In genomic region chr5:123810253-123810652, GRCh38 we compare ENCODE assay signal across 13 cellular contexts.
A peak's percentile ranks its signal among the peaks of the same experiment; 100 is the strongest.
DNase-seq lines count a peak whose midpoint lies in the region; ATAC-seq and TF ChIP-seq lines count a peak whose summit lies in the region.
"Had no signal": no experiment of that assay in that cellular context is flagged by ENCODE, and none has a peak within 500 bp of the region (broad histone marks: within the 10 kb centered on the region; RNA-seq: fewer than 3 reads in every experiment).

No MANE protein-coding gene starts in this region.

- H3K27me3 Mint-ChIP-seq in Caco-2 (ENCODE audit: insufficient read depth, unreplicated experiment) = no peaks in the 10 kb centered on the region

- peaks cover 26% of the 10 kb centered on the region for H3K4me1 ChIP-seq in Caco-2
- H3K4me1 ChIP-seq in mucosa of rectum (ENCODE audit: control insufficient read depth in 2 of 2, insufficient read depth in 2 of 2, low read length in 2 of 2) = peaks cover 10 to 14% of the 10 kb centered on the region in 2 donors

- H3K9me3 ChIP-seq in Caco-2 (no peaks in the 10 kb centered on the region), mucosa of rectum (ENCODE audit: control insufficient read depth in 2 of 2, low read length in 2 of 2) (no peaks in the 10 kb centered on the region)
- H3K9me3 ChIP-seq: neutrophil had no signal

- intact Hi-C loops in Caco-2 (cut with micrococcal nuclease; ENCODE audit: unreplicated experiment) = loop anchor here (1.0 kb wide), 1 partner anchor 8 kb away; no protein-coding TSS in a partner anchor

- H3K4me1 Mint-ChIP-seq in Caco-2 (ENCODE audit: low read depth, unreplicated experiment) = peaks cover 33% of the 10 kb centered on the region

- ATAC-seq in HG03135 (IDR thresholded peaks at IDR 0.05; ENCODE audit: unreplicated experiment) = no peak
- ATAC-seq: CD8-positive, alpha-beta T cell had no signal

- H3K9me3 Mint-ChIP-seq in Caco-2 (ENCODE audit: unreplicated experiment) = no peaks in the 10 kb centered on the region
- H3K9me3 Mint-ChIP-seq: CD8-positive, alpha-beta T cell had no signal

- no TSS peak for BruUV-seq in Caco-2 (replicated peaks; lab: Mats Ljungman, UMichigan)

- H3K4me3 Mint-ChIP-seq in Caco-2 (ENCODE audit: unreplicated experiment) = peak overlapping the region; percentile 18
- H3K4me3 Mint-ChIP-seq: CD8-positive, alpha-beta T cell had no signal

- TF ChIP-seq CTCF in Caco-2 (IDR thresholded peaks at IDR 0.05; ENCODE audit: insufficient read depth in 1 of 2, low read depth in 1 of 2, low read length in 1 of 2, severe bottlenecking in 1 of 2, unreplicated experiment in 1 of 2) = no peak

- CTCF ChIA-PET in Caco-2 (lab: Charles Lee) = no interaction called here

- H3K36me3 ChIP-seq in Caco-2 (ENCODE audit: control insufficient read depth, insufficient read depth, low read length) = no peaks in the 10 kb centered on the region
- no peaks in the 10 kb centered on the region for H3K36me3 ChIP-seq in mucosa of rectum (ENCODE audit: control insufficient read depth in 2 of 2, insufficient read depth in 2 of 2, low read length in 2 of 2)
- H3K36me3 ChIP-seq: neutrophil had no signal

- H3K27ac ChIP-seq in epithelial cell of prostate (peak overlapping the region; percentile 11), mucosa of rectum (ENCODE audit: low read depth in 2 of 2, low read length in 2 of 2) (peak overlapping the region; percentile 11 to 12)
- H3K27ac ChIP-seq: neutrophil, PC-9 had no signal

- no peak overlapping the region for H3K9ac ChIP-seq in mucosa of rectum (ENCODE audit: low read depth in 1 of 2, low read length in 2 of 2)

- peak; percentile 67 to 75 for DNase-seq in Caco-2
- DNase-seq in NCI-H1417 (lab: John Stamatoyannopoulos, UW) = peak; percentile 9 to 85 (median 53)
- no peak for DNase-seq in epithelial cell of prostate (ENCODE audit: low read depth, low spot score)
- no peak for DNase-seq in NCI-H1092 treated with DMSO at 0.1 percent for 48 hours (lab: John Stamatoyannopoulos, UW)
- DNase-seq in AG08396 (ENCODE audit: low spot score) = no peak
- no peak for DNase-seq in NCI-H1436 (lab: John Stamatoyannopoulos, UW)
- DNase-seq: activated CD4-positive, CD25-positive, alpha-beta regulatory T cell; CD8-positive, alpha-beta T cell; cortex of kidney had no signal

- H3K27me3 ChIP-seq in Caco-2 (replicated peaks; ENCODE audit: control insufficient read depth, insufficient read depth, low read length) = no peaks in the 10 kb centered on the region
- no peaks in the 10 kb centered on the region for H3K27me3 ChIP-seq in mucosa of rectum (ENCODE audit: control insufficient read depth in 2 of 2, insufficient read depth in 2 of 2, low read length in 2 of 2)
- H3K27me3 ChIP-seq: neutrophil had no signal

- H3K4me3 ChIP-seq in Caco-2 (ENCODE audit: low read depth, low read length) (no peak overlapping the region), mucosa of rectum (ENCODE audit: low read length in 2 of 2) (no peak overlapping the region)
- H3K4me3 ChIP-seq: PC-9 had no signal

- POLR2A ChIA-PET in Caco-2 (lab: Charles Lee) = no interaction called here

- no peaks in the 10 kb centered on the region for H3K36me3 Mint-ChIP-seq in Caco-2 (ENCODE audit: insufficient read depth, unreplicated experiment)
- H3K36me3 Mint-ChIP-seq: CD8-positive, alpha-beta T cell had no signal

- H3K27ac Mint-ChIP-seq in Caco-2 (ENCODE audit: unreplicated experiment) = peak overlapping the region; percentile 73
- H3K27ac Mint-ChIP-seq: CD8-positive, alpha-beta T cell had no signal

Comparison
In these comparisons a context has a peak if more than half of its experiments do, and no peak if none do; other contexts are left out.
1. DNase-seq: peak in Caco-2 (2 of 2) and NCI-H1417 (3 of 3); none in epithelial cell of prostate (single experiment), NCI-H1092 treated with DMSO at 0.1 percent for 48 hours (single experiment), AG08396 (single experiment) and NCI-H1436 (single experiment).